Comparison of ENCODE assay signal across 10 cellular contexts in the genomic region with DNA sequence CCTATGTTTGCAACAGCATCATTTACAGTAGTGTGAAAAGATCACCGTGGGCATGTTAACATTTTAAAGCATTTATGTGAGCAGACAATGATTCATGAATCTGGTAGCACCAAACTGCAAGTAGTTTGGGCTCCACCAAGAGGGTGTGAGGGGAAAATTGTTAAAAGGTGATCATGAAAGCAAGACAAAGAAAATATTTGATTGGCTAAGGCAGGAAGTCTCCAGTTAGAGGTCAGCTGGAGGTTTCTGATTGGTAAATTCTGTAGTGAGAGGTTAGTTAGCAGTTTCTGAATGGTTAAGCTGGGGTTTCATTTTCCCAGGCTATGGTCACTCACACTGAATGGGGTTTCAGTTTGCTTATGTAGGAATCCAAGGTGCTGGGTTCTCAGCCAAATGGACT. TPM values are rescaled to one million over a fixed set of nuclear protein-coding genes. Genes with fewer than 3 reads are reported as not detected.
DNase-seq lines count a peak whose midpoint lies in the region; ATAC-seq, FAIRE-seq and TF ChIP-seq lines count a peak whose summit lies in the region.
"Had no signal": no experiment of that assay in that cellular context is flagged by ENCODE, and none has a peak within 500 bp of the region (broad histone marks: within the 10 kb centered on the region; RNA-seq: fewer than 3 reads in every experiment).

No MANE protein-coding gene starts in this region.

- no peak for TF ChIP-seq CTCF in GM13976 (IDR thresholded peaks at IDR 0.05; ENCODE audit: borderline replicate concordance, control extremely low read depth, extremely low read depth, insufficient read depth, missing control alignments)
- no peak for TF ChIP-seq CTCF in left ventricle myocardium inferior (IDR thresholded peaks at IDR 0.05; ENCODE audit: borderline replicate concordance)

- in situ Hi-C loops in GM13976 (cut with MboI; ENCODE audit: low sequenced_read_pairs, unreplicated experiment): no loop called here

- DNase-seq in GM13976 (ENCODE audit: low spot score) (peak; percentile 36), RCC 7860 (ENCODE audit: low spot score) (peak; percentile 31), SKM-1 treated with dmso at 0.1 percent for 144 hours (lab: John Stamatoyannopoulos, UW; ENCODE audit: unreplicated experiment) (no peak), left ventricle myocardium inferior (no peak), NCI-H2171 (lab: John Stamatoyannopoulos, UW) (no peak), left cardiac atrium (no peak)
- DNase-seq: activated naive CD4-positive, alpha-beta T cell treated with anti-CD3 and anti-CD28 coated beads for 36 hours had no signal

- H3K27me3 ChIP-seq in left ventricle myocardium inferior (ENCODE audit: low read depth): peaks cover 74% of the 10 kb centered on the region

- peak; percentile 94 for ATAC-seq in GM19438 (IDR thresholded peaks at IDR 0.05; ENCODE audit: low read depth, unreplicated experiment)
- ATAC-seq in HG03025 (IDR thresholded peaks at IDR 0.05; ENCODE audit: low FRiP score, unreplicated experiment): peak; percentile 80
- no peak for ATAC-seq in left cardiac atrium

- no peak overlapping the region for H3K4me3 ChIP-seq in left ventricle myocardium inferior

- H3K27ac ChIP-seq in left ventricle myocardium inferior (replicated peaks): no peak overlapping the region

- H3K36me3 ChIP-seq in left ventricle myocardium inferior: no peaks in the 10 kb centered on the region

- intact Hi-C loops in left ventricle myocardium inferior (cut with micrococcal nuclease) (no loop called here), left cardiac atrium (cut with DNase I) (loop anchor here in 1 of 2 donors (5.0 kb wide), 1 partner anchor 505 kb away; no protein-coding TSS in a partner anchor)

- H3K4me1 ChIP-seq in left ventricle myocardium inferior: no peaks in the 10 kb centered on the region

- no peak for FAIRE-seq in RCC 7860 (lab: Jason Lieb, UNC)

- H3K9me3 ChIP-seq in left ventricle myocardium inferior (replicated peaks): peaks cover 5% of the 10 kb centered on the region

RNA-seq across cellular contexts. Expression of gene DRD1, which starts 13.5 kb away (rescaled TPM):
- not detected for total RNA-seq in left ventricle myocardium inferior
- under 1 TPM; 0.15 to 0.55 TPM for total RNA-seq in left cardiac atrium
- total RNA-seq: activated naive CD4-positive, alpha-beta T cell treated with anti-CD3 and anti-CD28 coated beads for 36 hours; T-helper 1 cell treated with Interleukin-12 subunit alpha and Interleukin-12 subunit beta and Interleukin-4 antibody, amounts not matched to agents 30 ng/mL and 1 ng/mL, for 36 hours had no signal

RNA-seq across cellular contexts. Expression of gene SFXN1, which starts 20.9 kb away (rescaled TPM):
- 37.2 TPM for total RNA-seq in left ventricle myocardium inferior
- total RNA-seq in left cardiac atrium: 10 to 100 TPM; 30.7 to 39.2 TPM

Comparison
In these comparisons a context has a peak if more than half of its experiments do, and no peak if none do; other contexts are left out.
1. DNase-seq: peak in GM13976 (single experiment) and RCC 7860 (single experiment); none in SKM-1 treated with dmso at 0.1 percent for 144 hours (single experiment), left ventricle myocardium inferior (single experiment), NCI-H2171 (single experiment) and left cardiac atrium (single experiment).
2. ATAC-seq: peak in GM19438 (single experiment) and HG03025 (single experiment); none in left cardiac atrium (0 of 2).